Comparison of ENCODE assay signal across 8 cellular contexts in genomic region chr11:14892577-14892976, GRCh38. TPM values are rescaled to one million over a fixed set of nuclear protein-coding genes. Genes with fewer than 3 reads are reported as not detected.
DNase-seq lines count a peak whose midpoint lies in the region; ATAC-seq and TF ChIP-seq lines count a peak whose summit lies in the region.

No MANE protein-coding gene starts in this region.

- H3K4me3 ChIP-seq in AG04450 (ENCODE audit: low read depth, low read length) (peak overlapping the region; percentile 85), choroid plexus epithelial cell (ENCODE audit: low read depth, low read length) (peak overlapping the region; percentile 84)
- peak overlapping the region; percentile 83 for H3K4me3 ChIP-seq in naive thymus-derived CD4-positive, alpha-beta T cell (ENCODE audit: low read length)

- no peak overlapping the region for H3K27ac ChIP-seq in AG04450 (ENCODE audit: low read depth, low read length)
- peak overlapping the region; percentile 80 for H3K27ac ChIP-seq in naive thymus-derived CD4-positive, alpha-beta T cell (ENCODE audit: low read depth, low read length)

- no peaks in the 10 kb centered on the region for H3K36me3 ChIP-seq in naive thymus-derived CD4-positive, alpha-beta T cell (ENCODE audit: control insufficient read depth in 2 of 3, insufficient read depth in 3 of 3, low read length in 3 of 3)

- no peak for ATAC-seq in naive thymus-derived CD4-positive, alpha-beta T cell

- peak overlapping the region; percentile 87 to 97 (median 94) for H3K4me3 Mint-ChIP-seq in IgD-negative memory B cell
- peak overlapping the region; percentile 88 to 99 (median 95) for H3K4me3 Mint-ChIP-seq in naive thymus-derived CD4-positive, alpha-beta T cell

- DNase-seq in AG04450 (ENCODE audit: low read depth, low spot score), result no peak
- no peak for DNase-seq in choroid plexus epithelial cell (ENCODE audit: low read depth)
- no peak for DNase-seq in naive thymus-derived CD4-positive, alpha-beta T cell
- no peak for DNase-seq in stimulated activated CD8-positive, alpha-beta memory T cell treated with anti-CD3 and anti-CD28 coated beads, Interleukin-4, amount 100 ng/mL, for 48 hours
- no peak for DNase-seq in NCI-H345 (lab: John Stamatoyannopoulos, UW)
- DNase-seq in SK-N-DZ (ENCODE audit: low spot score), result no peak
- no peak for DNase-seq in mucosa of gallbladder (ENCODE audit: low spot score)

- H3K36me3 Mint-ChIP-seq in IgD-negative memory B cell, result no peaks in the 10 kb centered on the region
- H3K36me3 Mint-ChIP-seq in naive thymus-derived CD4-positive, alpha-beta T cell, result peaks cover 0 to 18% (median 0%) of the 10 kb centered on the region in 5 donors

- no peaks in the 10 kb centered on the region; the same call in 1 of the 2 replicates for H3K9me3 ChIP-seq in AG04450 (ENCODE audit: control insufficient read depth, insufficient read depth, low read length)
- no peaks in the 10 kb centered on the region for H3K9me3 ChIP-seq in naive thymus-derived CD4-positive, alpha-beta T cell (ENCODE audit: control insufficient read depth in 2 of 3, low read length in 3 of 3)

- no peak for TF ChIP-seq CTCF in AG04450 (IDR thresholded peaks at IDR 0.05; ENCODE audit: low read depth, low read length)
- TF ChIP-seq CTCF in choroid plexus epithelial cell (conservative IDR thresholded peaks at IDR 0.05; ENCODE audit: low read depth, low read length), result no peak

- H3K4me1 Mint-ChIP-seq in IgD-negative memory B cell, result peaks cover 12 to 23% (median 22%) of the 10 kb centered on the region in 3 donors
- peaks cover 15 to 63% (median 41%) of the 10 kb centered on the region in 7 donors for H3K4me1 Mint-ChIP-seq in naive thymus-derived CD4-positive, alpha-beta T cell

- POLR2A ChIA-PET in AG04450 (lab: Yijun Ruan, JAX), result interaction anchor here (0.8 kb wide), 1 partner anchor 14 kb away, joined by 3 read pairs; no protein-coding TSS in a partner anchor
- POLR2A ChIA-PET in naive thymus-derived CD4-positive, alpha-beta T cell (lab: Charles Lee), result interaction anchor here (0.6 to 3.6 kb wide), 12 partner anchors 8 to 437 kb away, joined by 3 to 22 read pairs (median 6); partner anchors contain the start of genes COPB1 and PSMA1

- CTCF ChIA-PET in AG04450 (lab: Charles Lee), result interaction anchor here (0.8 to 4.8 kb wide), 2 partner anchors 14 to 182 kb away, joined by 3 to 37 read pairs; no protein-coding TSS in a partner anchor
- CTCF ChIA-PET in naive thymus-derived CD4-positive, alpha-beta T cell (lab: Charles Lee), result interaction anchor here (1.0 to 2.4 kb wide), 4 partner anchors 12 to 426 kb away, joined by 4 to 23 read pairs (median 10); no protein-coding TSS in a partner anchor

- peaks cover 3 to 26% of the 10 kb centered on the region in 2 donors for H3K4me1 ChIP-seq in naive thymus-derived CD4-positive, alpha-beta T cell (ENCODE audit: control insufficient read depth in 2 of 2, insufficient read depth in 2 of 2, low read length in 2 of 2)

- peaks cover 8% of the 10 kb centered on the region for H3K27me3 ChIP-seq in AG04450 (ENCODE audit: control insufficient read depth, insufficient read depth, low read length)
- H3K27me3 ChIP-seq in naive thymus-derived CD4-positive, alpha-beta T cell (ENCODE audit: control insufficient read depth in 2 of 2, insufficient read depth in 2 of 2, low read length in 2 of 2), result no peaks in the 10 kb centered on the region

- no peaks in the 10 kb centered on the region for H3K27me3 Mint-ChIP-seq in IgD-negative memory B cell
- no peaks in the 10 kb centered on the region for H3K27me3 Mint-ChIP-seq in naive thymus-derived CD4-positive, alpha-beta T cell

- intact Hi-C loops in naive thymus-derived CD4-positive, alpha-beta T cell (cut with micrococcal nuclease), result loop anchor here (1.0 to 10.0 kb wide), 7 partner anchors 8 to 1225 kb away; partner anchors contain the start of genes FAR1 (in 1 of the 2) and RRAS2 (in 1 of the 2)

- no peaks in the 10 kb centered on the region for H3K9me3 Mint-ChIP-seq in IgD-negative memory B cell
- H3K9me3 Mint-ChIP-seq in naive thymus-derived CD4-positive, alpha-beta T cell, result peaks cover 0 to 5% (median 0%) of the 10 kb centered on the region in 11 donors

- H3K27ac Mint-ChIP-seq in IgD-negative memory B cell, result peak overlapping the region in 2 of 3 donors; percentile 49 to 87
- peak overlapping the region; percentile 25 to 97 (median 88) for H3K27ac Mint-ChIP-seq in naive thymus-derived CD4-positive, alpha-beta T cell

RNA-seq across cellular contexts. Expression of gene CYP2R1, which starts 0.5 kb away (rescaled TPM):
- 6.5 and 9.0 TPM in 2 replicates for polyA plus RNA-seq in AG04450 (2011; rRNA removed)
- 2.9 and 3.6 TPM in 2 replicates for polyA minus RNA-seq in AG04450 (2011; rRNA and poly(A)+ RNA removed)
- 21.6 TPM for polyA plus RNA-seq in IgD-negative memory B cell
- 10 to 100 TPM; 13.3 to 18.6 (median 14.7) TPM for total RNA-seq in naive thymus-derived CD4-positive, alpha-beta T cell
- 10 to 100 TPM; 18.2 to 19.1 TPM for polyA plus RNA-seq in naive thymus-derived CD4-positive, alpha-beta T cell
- polyA plus RNA-seq in SK-N-DZ (2014; cell fraction: cytosol; rRNA removed), result 20.4 and 23.7 TPM in 2 replicates
- 34.3 and 41.6 TPM in 2 replicates for polyA plus RNA-seq in SK-N-DZ (2014; cell fraction: nucleus; rRNA removed)
- total RNA-seq in mucosa of gallbladder, result 9.6 TPM
